11 cellular contexts compared by ENCODE assay signal in the genomic region with DNA sequence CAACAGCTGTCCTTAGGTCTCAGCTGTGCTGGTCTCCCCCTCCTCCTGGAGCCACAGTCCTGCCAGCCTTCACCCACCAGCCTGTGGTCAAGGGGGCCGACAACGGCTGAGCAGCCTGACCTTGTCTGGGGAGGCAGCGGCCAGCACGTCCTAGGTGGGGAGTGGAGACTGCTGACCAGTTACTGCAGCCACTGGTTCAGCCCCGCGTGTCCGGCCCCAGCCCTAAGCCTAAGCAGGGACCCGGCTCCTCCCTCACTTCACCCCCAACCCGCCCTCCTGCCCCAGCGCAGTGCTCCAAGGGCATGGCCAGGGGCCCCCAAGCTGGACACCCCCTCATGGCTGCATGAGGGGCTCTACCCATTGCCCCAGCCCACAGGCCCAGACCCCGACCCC.
DNase-seq lines count a peak whose midpoint lies in the region; ATAC-seq, FAIRE-seq and TF ChIP-seq lines count a peak whose summit lies in the region.
"Had no signal": no experiment of that assay in that cellular context is flagged by ENCODE, and none has a peak within 500 bp of the region (broad histone marks: within the 10 kb centered on the region; RNA-seq: fewer than 3 reads in every experiment).

No MANE protein-coding gene starts in this region.

- H3K27me3 Mint-ChIP-seq in T-helper 2 cell treated with Interferon-gamma antibody and Interleukin-4, amounts not matched to agents 5 μg/mL and 100 μg/mL, for 36 hours (ENCODE audit: low read depth): no peaks in the 10 kb centered on the region
- H3K27me3 Mint-ChIP-seq in naive thymus-derived CD8-positive, alpha-beta T cell: no peaks in the 10 kb centered on the region
- H3K27me3 Mint-ChIP-seq in activated CD4-positive, alpha-beta memory T cell treated with anti-CD3 and anti-CD28 coated beads, Interleukin-2, amount 10 ng/mL, durations not matched to agents 7 days and 5 days: no peaks in the 10 kb centered on the region

- no peak overlapping the region for H3K4me3 ChIP-seq in dorsolateral prefrontal cortex
- H3K4me3 ChIP-seq in tibial nerve: no peak overlapping the region
- H3K4me3 ChIP-seq: adrenal gland had no signal

- no peak for TF ChIP-seq POLR2A in tibial nerve (IDR thresholded peaks at IDR 0.05)

- no peaks in the 10 kb centered on the region for H3K9me3 Mint-ChIP-seq in T-helper 2 cell treated with Interferon-gamma antibody and Interleukin-4, amounts not matched to agents 5 μg/mL and 100 μg/mL, for 36 hours
- H3K9me3 Mint-ChIP-seq in naive thymus-derived CD8-positive, alpha-beta T cell: no peaks in the 10 kb centered on the region
- H3K9me3 Mint-ChIP-seq in activated CD4-positive, alpha-beta memory T cell treated with anti-CD3 and anti-CD28 coated beads, Interleukin-2, amount 10 ng/mL, durations not matched to agents 7 days and 5 days: no peaks in the 10 kb centered on the region

- WGBS in tibial nerve, 2 donors: 20 to 30% methylated on average over 10 to 11 of the region's 11 CpGs

- peak overlapping the region; percentile 21 for H3K4me3 Mint-ChIP-seq in T-helper 2 cell treated with Interferon-gamma antibody and Interleukin-4, amounts not matched to agents 5 μg/mL and 100 μg/mL, for 36 hours
- H3K4me3 Mint-ChIP-seq in naive thymus-derived CD8-positive, alpha-beta T cell: peak overlapping the region in 2 of 10 donors; percentile 19 to 34
- H3K4me3 Mint-ChIP-seq in activated CD4-positive, alpha-beta memory T cell treated with anti-CD3 and anti-CD28 coated beads, Interleukin-2, amount 10 ng/mL, durations not matched to agents 7 days and 5 days: no peak overlapping the region

- H3K36me3 ChIP-seq in tibial nerve: peaks cover 0 to 26% (median 9%) of the 10 kb centered on the region in 3 donors

- H3K27ac ChIP-seq in dorsolateral prefrontal cortex: peak overlapping the region in 48 of 59 donors; percentile 0 to 96 (median 75)
- H3K27ac ChIP-seq in tibial nerve: peak overlapping the region; percentile 67 to 96 (median 90)
- H3K27ac ChIP-seq: neutrophil had no signal

- peak overlapping the region; percentile 69 for H3K27ac Mint-ChIP-seq in T-helper 2 cell treated with Interferon-gamma antibody and Interleukin-4, amounts not matched to agents 5 μg/mL and 100 μg/mL, for 36 hours
- H3K27ac Mint-ChIP-seq in naive thymus-derived CD8-positive, alpha-beta T cell: peak overlapping the region in 7 of 10 donors; percentile 8 to 95 (median 89)
- H3K27ac Mint-ChIP-seq in activated CD4-positive, alpha-beta memory T cell treated with anti-CD3 and anti-CD28 coated beads, Interleukin-2, amount 10 ng/mL, durations not matched to agents 7 days and 5 days: no peak overlapping the region

- POLR2A ChIA-PET in naive thymus-derived CD8-positive, alpha-beta T cell (lab: Charles Lee): interaction anchor here (0.9 to 9.4 kb wide), 9 partner anchors 12 to 121 kb away, joined by 3 to 112 read pairs (median 4); partner anchors contain the start of gene FAAP20
- POLR2A ChIA-PET in activated CD4-positive, alpha-beta memory T cell treated with anti-CD3 and anti-CD28 coated beads, Interleukin-2, amount 10 ng/mL, durations not matched to agents 7 days and 5 days (lab: Charles Lee): interaction anchor here (0.8 to 6.5 kb wide), 10 partner anchors 10 to 117 kb away, joined by 3 to 49 read pairs (median 5); partner anchors contain the start of gene FAAP20

- no peak for TF ChIP-seq CTCF in dorsolateral prefrontal cortex (IDR thresholded peaks at IDR 0.05 in 54 of 56, conservative IDR thresholded peaks at IDR 0.05 in 2 of 56; ENCODE audit: low read depth in 1 of 56, partially characterized antibody in 56 of 56)
- TF ChIP-seq CTCF in tibial nerve (IDR thresholded peaks at IDR 0.05): no peak

- H3K36me3 Mint-ChIP-seq in T-helper 2 cell treated with Interferon-gamma antibody and Interleukin-4, amounts not matched to agents 5 μg/mL and 100 μg/mL, for 36 hours (ENCODE audit: low read depth): peaks cover 9% of the 10 kb centered on the region
- peaks cover 6 to 20% (median 13%) of the 10 kb centered on the region in 3 donors for H3K36me3 Mint-ChIP-seq in naive thymus-derived CD8-positive, alpha-beta T cell
- peaks cover 21% of the 10 kb centered on the region for H3K36me3 Mint-ChIP-seq in activated CD4-positive, alpha-beta memory T cell treated with anti-CD3 and anti-CD28 coated beads, Interleukin-2, amount 10 ng/mL, durations not matched to agents 7 days and 5 days (ENCODE audit: low read depth)

- FAIRE-seq in frontal cortex (lab: Jason Lieb, UNC): no peak

- TF ChIP-seq EP300 in tibial nerve (IDR thresholded peaks at IDR 0.05): no peak

- intact Hi-C loops in dorsolateral prefrontal cortex (cut with DNase I): loop anchor here (5.0 kb wide), 3 partner anchors 55 to 80 kb away; no protein-coding TSS in a partner anchor

- no peak for ATAC-seq in naive thymus-derived CD8-positive, alpha-beta T cell
- ATAC-seq in esophagus mucosa: no peak

- H3K27me3 ChIP-seq in dorsolateral prefrontal cortex (no peaks in the 10 kb centered on the region), tibial nerve (no peaks in the 10 kb centered on the region)
- H3K27me3 ChIP-seq: adrenal gland had no signal

- no peaks in the 10 kb centered on the region for H3K9me3 ChIP-seq in tibial nerve
- H3K9me3 ChIP-seq: adrenal gland, neutrophil had no signal

- H3K4me1 ChIP-seq in tibial nerve: peaks cover 11 to 74% (median 61%) of the 10 kb centered on the region in 4 donors

- H3K4me1 Mint-ChIP-seq in T-helper 2 cell treated with Interferon-gamma antibody and Interleukin-4, amounts not matched to agents 5 μg/mL and 100 μg/mL, for 36 hours (ENCODE audit: low read depth): peaks cover 5% of the 10 kb centered on the region
- peaks cover 6 to 48% (median 22%) of the 10 kb centered on the region in 4 donors for H3K4me1 Mint-ChIP-seq in naive thymus-derived CD8-positive, alpha-beta T cell
- H3K4me1 Mint-ChIP-seq in activated CD4-positive, alpha-beta memory T cell treated with anti-CD3 and anti-CD28 coated beads, Interleukin-2, amount 10 ng/mL, durations not matched to agents 7 days and 5 days: peaks cover 15% of the 10 kb centered on the region

- CTCF ChIA-PET in activated CD4-positive, alpha-beta memory T cell treated with anti-CD3 and anti-CD28 coated beads, Interleukin-2, amount 10 ng/mL, durations not matched to agents 7 days and 5 days (lab: Charles Lee): interaction anchor here (0.9 to 1.6 kb wide), 9 partner anchors 11 to 172 kb away, joined by 3 to 11 read pairs (median 4); partner anchors contain the start of gene FAAP20

- no peak for DNase-seq in T-helper 2 cell treated with Interferon-gamma antibody and Interleukin-4, amounts not matched to agents 5 μg/mL and 100 μg/mL, for 36 hours (ENCODE audit: low spot score)
- DNase-seq in T-helper 2 cell: no peak
- DNase-seq in dorsolateral prefrontal cortex: peak in 1 of 10 donors; percentile 37
- no peak for DNase-seq in naive thymus-derived CD8-positive, alpha-beta T cell
- DNase-seq in tibial nerve (ENCODE audit: low spot score in 2 of 2): no peak
- no peak for DNase-seq in activated CD4-positive, alpha-beta memory T cell treated with anti-CD3 and anti-CD28 coated beads, Interleukin-2, amount 10 ng/mL, durations not matched to agents 7 days and 5 days
- no peak for DNase-seq in frontal cortex (ENCODE audit: low spot score in 2 of 2)
- DNase-seq: adrenal gland, DMS79 treated with DMSO at 0.1 percent for 48 hours had no signal
